ENCODE assay signal across 8 cellular contexts in genomic region chr16:15765880-15766279, GRCh38.
DNase-seq lines count a peak whose midpoint lies in the region; ATAC-seq and TF ChIP-seq lines count a peak whose summit lies in the region.

No MANE protein-coding gene starts in this region.

- DNase-seq in NCI-H1092 treated with DMSO at 0.1 percent for 48 hours (lab: John Stamatoyannopoulos, UW): peak; percentile 2
- DNase-seq in NCI-H1092 (lab: John Stamatoyannopoulos, UW): no peak
- DNase-seq in HuH-7.5 (ENCODE audit: low spot score): peak; percentile 43
- peak; percentile 45 to 53 for DNase-seq in PC-9
- peak; percentile 49 for DNase-seq in MCF 10A (ENCODE audit: unreplicated experiment)
- DNase-seq in kidney glomerular epithelial cell (lab: John Stamatoyannopoulos, UW): peak; percentile 9
- peak; percentile 74 for DNase-seq in superior temporal gyrus (ENCODE audit: extremely low spot score)

- CTCF ChIA-PET in PC-9 (lab: Charles Lee): interaction anchor here (0.7 to 1.0 kb wide), 3 partner anchors 53 to 308 kb away, joined by 3 read pairs; no protein-coding TSS in a partner anchor
- CTCF ChIA-PET in MCF 10A (lab: Yijun Ruan, JAX): interaction anchor here (0.5 to 4.5 kb wide), 28 partner anchors 10 to 427 kb away, joined by 3 to 25 read pairs (median 4); no protein-coding TSS in a partner anchor

- no peaks in the 10 kb centered on the region for H3F3A ChIP-seq in PC-9 (ENCODE audit: insufficient read depth, low read depth)

- peak; percentile 79 for ATAC-seq in GM19467 (IDR thresholded peaks at IDR 0.05; ENCODE audit: unreplicated experiment)

- no peak overlapping the region for H2AFZ ChIP-seq in PC-9

- TF ChIP-seq CTCF in PC-9 (conservative IDR thresholded peaks at IDR 0.05) (peak; percentile 73), MCF 10A (IDR thresholded peaks at IDR 0.05; ENCODE audit: unreplicated experiment) (peak; percentile 68)

- H3K79me2 ChIP-seq in PC-9 (ENCODE audit: low read depth): no peaks in the 10 kb centered on the region

- no peak overlapping the region for H3K4me3 ChIP-seq in PC-9

- H3K9me3 ChIP-seq in PC-9 (ENCODE audit: insufficient read depth, low read depth): no peaks in the 10 kb centered on the region

- peaks cover 34% of the 10 kb centered on the region for H3K27me3 Mint-ChIP-seq in MCF 10A (ENCODE audit: insufficient read depth, unreplicated experiment)

- no peak overlapping the region for H3K27ac ChIP-seq in PC-9

- no peaks in the 10 kb centered on the region for H4K20me1 ChIP-seq in PC-9 (ENCODE audit: insufficient read depth)

- H3K4me2 ChIP-seq in PC-9: no peak overlapping the region

- H3K27me3 ChIP-seq in PC-9 (ENCODE audit: insufficient read depth, low read depth): peaks cover 14% of the 10 kb centered on the region

- no peaks in the 10 kb centered on the region for H3K9me2 ChIP-seq in PC-9 (ENCODE audit: insufficient read depth)

- no peaks in the 10 kb centered on the region for H3K36me3 ChIP-seq in PC-9 (ENCODE audit: low read depth)

- no peak overlapping the region for H3K27ac Mint-ChIP-seq in MCF 10A (ENCODE audit: low read depth, unreplicated experiment)

- intact Hi-C loops in PC-9 (cut with micrococcal nuclease; ENCODE audit: unreplicated experiment) (loop anchor here (1.0 to 5.0 kb wide), 3 partner anchors 231 to 429 kb away; no protein-coding TSS in a partner anchor), MCF 10A (cut with micrococcal nuclease) (loop anchor here (1.0 to 2.0 kb wide), 3 partner anchors 55 to 429 kb away; no protein-coding TSS in a partner anchor)

- H3K4me1 ChIP-seq in PC-9 (replicated peaks; ENCODE audit: insufficient read depth): no peaks in the 10 kb centered on the region

- H3K9me3 Mint-ChIP-seq in MCF 10A (ENCODE audit: unreplicated experiment): no peaks in the 10 kb centered on the region

- no peaks in the 10 kb centered on the region for H3K4me1 Mint-ChIP-seq in MCF 10A (ENCODE audit: insufficient read depth, unreplicated experiment)

- H3K36me3 Mint-ChIP-seq in MCF 10A (ENCODE audit: insufficient read depth, unreplicated experiment): no peaks in the 10 kb centered on the region

- BruUV-seq in PC-9 (replicated peaks; lab: Mats Ljungman, UMichigan) (no TSS peak), MCF 10A (replicated peaks; lab: Mats Ljungman, UMichigan) (no TSS peak)

- POLR2A ChIA-PET in PC-9 (lab: Charles Lee; ENCODE audit: unreplicated experiment) (no interaction called here), MCF 10A (lab: Yijun Ruan, JAX) (interaction anchor here (1.2 kb wide), 1 partner anchor 54 kb away, joined by 4 read pairs; no protein-coding TSS in a partner anchor)

- H3K4me3 Mint-ChIP-seq in MCF 10A (ENCODE audit: unreplicated experiment): no peak overlapping the region
